ENCODE assay signal across 25 cellular contexts in the genomic region with DNA sequence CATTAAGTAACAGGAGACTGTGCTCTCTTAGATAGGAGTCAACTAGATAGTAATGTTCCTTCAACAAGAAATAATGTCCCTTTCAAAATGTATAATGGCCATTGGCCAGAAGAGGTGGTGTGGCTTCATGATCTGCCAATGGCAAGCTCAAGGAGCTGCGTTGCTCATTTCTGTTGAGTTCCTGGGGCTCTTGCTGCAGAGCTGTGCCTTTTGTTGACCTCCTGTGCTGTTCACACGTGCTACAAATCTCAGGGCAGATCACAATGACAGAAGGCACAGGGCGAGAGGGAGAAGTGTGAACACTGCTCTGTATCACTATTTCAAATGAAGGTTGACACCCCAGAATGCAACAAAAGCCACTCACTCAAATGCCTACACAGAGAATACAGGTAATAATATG.
"Had no signal": no experiment of that assay in that cellular context is flagged by ENCODE, and none has a peak within 500 bp of the region (broad histone marks: within the 10 kb centered on the region; RNA-seq: fewer than 3 reads in every experiment).

No MANE protein-coding gene starts in this region.

- H3K4me3 ChIP-seq: coronary artery, esophagus squamous epithelium, gastrocnemius medialis, ovary, psoas muscle, thyroid gland had no signal

- FAIRE-seq: bronchial epithelial cell, islet of Langerhans had no signal

- ATAC-seq: activated CD4-positive, alpha-beta T cell treated with anti-CD3 and anti-CD28 coated beads for 36 hours; gastrocnemius medialis; left ventricle myocardium superior; natural killer cell treated with Interleukin-12 subunit alpha and Interleukin-12 subunit beta and Interleukin-15 and Interleukin-18, amount 100 ng/mL, for 72 hours; psoas muscle; right cardiac atrium had no signal

- H3K4me1 ChIP-seq: esophagus squamous epithelium, gastrocnemius medialis, psoas muscle, thyroid gland had no signal

- H3K27ac ChIP-seq: coronary artery, esophagus squamous epithelium, gastrocnemius medialis, neutrophil, ovary, psoas muscle, thyroid gland had no signal

- H3K36me3 ChIP-seq: esophagus squamous epithelium, gastrocnemius medialis, neutrophil, ovary, thyroid gland had no signal

- H3K9me3 ChIP-seq: esophagus squamous epithelium, gastrocnemius medialis, neutrophil, ovary, psoas muscle, thyroid gland had no signal

- H3K27me3 ChIP-seq: ovary, thyroid gland had no signal

- DNase-seq: activated B cell treated with CpG ODN at 0.5 μM for 24 hours; activated CD4-positive, alpha-beta T cell treated with anti-CD3 and anti-CD28 coated beads for 36 hours; activated CD4-positive, alpha-beta T cell treated with anti-CD3 and anti-CD28 coated beads, Interleukin-2, amount 50 U/mL, for 4 hours; activated CD8-positive, alpha-beta memory T cell treated with anti-CD3 and anti-CD28 coated beads, Interleukin-2, amount 50 U/mL, for 48 hours; activated naive CD4-positive, alpha-beta T cell treated with Interleukin-2 at 50 U/mL for 16 hours; activated naive CD8-positive, alpha-beta T cell treated with anti-CD3 and anti-CD28 coated beads, Interleukin-2, amount 10 ng/mL, durations not matched to agents 7 days and 5 days; activated T-cell treated with anti-CD3 and anti-CD28 coated beads, Interleukin-2, amount 50 U/mL, for 48 hours; amniotic stem cell; esophagus squamous epithelium; gastrocnemius medialis; hypothalamus; left ventricle myocardium superior; mammary epithelial cell; midbrain; ovary; psoas muscle; right cardiac atrium; stimulated activated CD4-positive, alpha-beta T cell treated with anti-CD3 and anti-CD28 coated beads, Interleukin-12 subunit alpha, Interleukin-12 subunit beta, amount 100 ng/mL, for 4 hours; substantia nigra; thyroid gland had no signal
